16 cellular contexts compared by ENCODE assay signal in genomic region chr7:112118581-112119566, GRCh38.
"Had no signal": no experiment of that assay in that cellular context is flagged by ENCODE, and none has a peak within 500 bp of the region (broad histone marks: within the 10 kb centered on the region; RNA-seq: fewer than 3 reads in every experiment).

No MANE protein-coding gene starts in this region.

- H3K4me1 Mint-ChIP-seq: activated T-helper 17 cell treated with anti-CD3 and anti-CD28 coated beads, Interleukin-2, amount 50 U/mL, for 72 hours; naive B cell; stimulated activated effector memory CD8-positive, alpha-beta T cell treated with anti-CD3 and anti-CD28 coated beads, Interleukin-12 subunit alpha, Interleukin-12 subunit beta, amount 100 ng/mL, for 72 hours had no signal

- H3K9me3 Mint-ChIP-seq: activated naive CD4-positive, alpha-beta T cell treated with anti-CD3 and anti-CD28 coated beads for 36 hours; stimulated activated effector memory CD8-positive, alpha-beta T cell treated with anti-CD3 and anti-CD28 coated beads, Interleukin-12 subunit alpha, Interleukin-12 subunit beta, amount 100 ng/mL, for 72 hours had no signal

- H3K36me3 Mint-ChIP-seq: naive B cell; stimulated activated effector memory CD8-positive, alpha-beta T cell treated with anti-CD3 and anti-CD28 coated beads, Interleukin-12 subunit alpha, Interleukin-12 subunit beta, amount 100 ng/mL, for 72 hours had no signal

- ATAC-seq: activated T-helper 17 cell treated with anti-CD3 and anti-CD28 coated beads, Interleukin-2, amount 50 U/mL, for 72 hours; foreskin keratinocyte; stimulated activated effector memory CD8-positive, alpha-beta T cell treated with anti-CD3 and anti-CD28 coated beads, Interleukin-12 subunit alpha, Interleukin-12 subunit beta, amount 100 ng/mL, for 72 hours had no signal

- H3K4me3 ChIP-seq: colonic mucosa, ovary, tibial nerve, vagina had no signal

- H3K4me1 ChIP-seq: colonic mucosa, foreskin keratinocyte had no signal

- H3K27ac Mint-ChIP-seq: activated naive CD4-positive, alpha-beta T cell treated with anti-CD3 and anti-CD28 coated beads for 36 hours; activated T-helper 17 cell treated with anti-CD3 and anti-CD28 coated beads, Interleukin-2, amount 50 U/mL, for 72 hours; naive B cell; stimulated activated effector memory CD8-positive, alpha-beta T cell treated with anti-CD3 and anti-CD28 coated beads, Interleukin-12 subunit alpha, Interleukin-12 subunit beta, amount 100 ng/mL, for 72 hours had no signal

- H3K27ac ChIP-seq: colonic mucosa, foreskin keratinocyte, ovary, tibial nerve, vagina, VCaP had no signal

- H3K4me3 Mint-ChIP-seq: activated naive CD4-positive, alpha-beta T cell treated with anti-CD3 and anti-CD28 coated beads for 36 hours; activated T-helper 17 cell treated with anti-CD3 and anti-CD28 coated beads, Interleukin-2, amount 50 U/mL, for 72 hours; naive B cell; stimulated activated effector memory CD8-positive, alpha-beta T cell treated with anti-CD3 and anti-CD28 coated beads, Interleukin-12 subunit alpha, Interleukin-12 subunit beta, amount 100 ng/mL, for 72 hours had no signal

- FAIRE-seq: astrocyte had no signal

- H3K27me3 ChIP-seq: colonic mucosa, foreskin keratinocyte, ovary, tibial nerve, vagina had no signal

- H3K36me3 ChIP-seq: colonic mucosa, ovary, tibial nerve, vagina had no signal

- H3K9me3 ChIP-seq: colonic mucosa, ovary, tibial nerve, vagina had no signal

- DNase-seq: activated CD4-positive, alpha-beta T cell treated with anti-CD3 and anti-CD28 coated beads for 1 hour; activated CD4-positive, alpha-beta T cell treated with anti-CD3 and anti-CD28 coated beads, Interleukin-2, amount 50 U/mL, for 4 hours; activated naive CD4-positive, alpha-beta T cell treated with anti-CD3 and anti-CD28 coated beads for 36 hours; activated T-cell treated with anti-CD3 and anti-CD28 coated beads for 4 hours; colonic mucosa; effector CD8-positive, alpha-beta T cell; foreskin keratinocyte; mammary epithelial cell; naive B cell; ovary had no signal
